Comparison of ENCODE assay signal across 8 cellular contexts in genomic region chr7:158976468-158976848, GRCh38.
DNase-seq lines count a peak whose midpoint lies in the region; ATAC-seq and TF ChIP-seq lines count a peak whose summit lies in the region.

No MANE protein-coding gene starts in this region.

- ATAC-seq in GM21619 (IDR thresholded peaks at IDR 0.05; ENCODE audit: unreplicated experiment) (peak; percentile 48), omental fat pad (ENCODE audit: low FRiP score) (no peak)

- TF ChIP-seq CTCF in DOHH2 (IDR thresholded peaks at IDR 0.05; ENCODE audit: low read depth, low read length, poor library complexity, severe bottlenecking) (no peak), Loucy (conservative IDR thresholded peaks at IDR 0.05; ENCODE audit: low read length) (no peak), dorsolateral prefrontal cortex (IDR thresholded peaks at IDR 0.05 in 54 of 56, conservative IDR thresholded peaks at IDR 0.05 in 2 of 56; ENCODE audit: low read depth in 1 of 56, partially characterized antibody in 56 of 56) (no peak), omental fat pad (IDR thresholded peaks at IDR 0.05) (no peak)

- no peak for DNase-seq in dorsolateral prefrontal cortex
- no peak for DNase-seq in neuronal stem cell (ENCODE audit: low spot score)
- DNase-seq in activated gamma-delta T cell treated with Interleukin-2 at 50 U/mL for 16 hours: no peak
- no peak for DNase-seq in OCI-M2 (lab: John Stamatoyannopoulos, UW; ENCODE audit: unreplicated experiment)
- no peak for DNase-seq in omental fat pad (ENCODE audit: low spot score)

- no peak overlapping the region for H2BK120ac ChIP-seq in neuronal stem cell (ENCODE audit: low read depth, low read length)

- H2BK12ac ChIP-seq in neuronal stem cell (ENCODE audit: low read length): no peak overlapping the region

- H3K18ac ChIP-seq in neuronal stem cell (ENCODE audit: low read length): peak overlapping the region; percentile 1

- H3K4me3 ChIP-seq in DOHH2 (ENCODE audit: low read length) (peak overlapping the region; percentile 71), Loucy (ENCODE audit: low read length, poor library complexity, severe bottlenecking) (peak overlapping the region; percentile 69), dorsolateral prefrontal cortex (peak overlapping the region in 43 of 59 donors; percentile 9 to 60 (median 39)), neuronal stem cell (ENCODE audit: low read length in 2 of 2) (peak overlapping the region in 1 of 2 donors; percentile 32)

- peak overlapping the region; percentile 93 for H2BK5ac ChIP-seq in neuronal stem cell (ENCODE audit: low read length)

- H3K4me1 ChIP-seq in DOHH2 (ENCODE audit: control insufficient read depth, low read length) (peaks cover 28% of the 10 kb centered on the region), Loucy (ENCODE audit: insufficient read depth, low read length, poor library complexity, severe bottlenecking) (peaks cover 18% of the 10 kb centered on the region), neuronal stem cell (ENCODE audit: control insufficient read depth in 2 of 2, insufficient read depth in 1 of 2, low read depth in 1 of 2, low read length in 2 of 2) (peaks cover 0 to 10% of the 10 kb centered on the region in 2 donors)

- H3K27ac ChIP-seq in DOHH2 (ENCODE audit: low read depth, low read length): no peak overlapping the region
- peak overlapping the region in 20 of 59 donors; percentile 7 to 73 (median 46) for H3K27ac ChIP-seq in dorsolateral prefrontal cortex
- H3K27ac ChIP-seq in neuronal stem cell (replicated peaks; ENCODE audit: low read length): peak overlapping the region; percentile 7

- H3K9me3 ChIP-seq in DOHH2 (ENCODE audit: control insufficient read depth, insufficient read depth, low read length) (peaks cover 19% of the 10 kb centered on the region), Loucy (ENCODE audit: insufficient read depth, low read depth, low read length) (peaks cover 8% of the 10 kb centered on the region; the same call in 1 of the 2 replicates), neuronal stem cell (replicated peaks in 1 of 2; ENCODE audit: control insufficient read depth in 2 of 2, insufficient read depth in 1 of 2, low read depth in 1 of 2, low read length in 2 of 2) (peaks cover 7 to 15% of the 10 kb centered on the region in 2 donors)

- WGBS in neuronal stem cell (ENCODE audit: extremely low coverage in 2 of 2, insufficient read length in 2 of 2, insufficient replicate concordance in 1 of 2), 2 donors: no CpG with 5 or more reads among the region's 5 CpGs

- H3K23ac ChIP-seq in neuronal stem cell (ENCODE audit: low read depth, low read length, poor library complexity): no peak overlapping the region

- peak overlapping the region; percentile 80 for H2AFZ ChIP-seq in Loucy (ENCODE audit: low read length)
- peak overlapping the region; percentile 86 for H2AFZ ChIP-seq in neuronal stem cell (ENCODE audit: low read length)

- H2BK15ac ChIP-seq in neuronal stem cell (ENCODE audit: low read length): peak overlapping the region; percentile 88

- H4K20me1 ChIP-seq in DOHH2 (ENCODE audit: control insufficient read depth, insufficient read depth, low read depth, low read length) (no peaks in the 10 kb centered on the region), Loucy (ENCODE audit: insufficient read depth, low read length, poor library complexity, severe bottlenecking) (no peaks in the 10 kb centered on the region)

- H4K91ac ChIP-seq in neuronal stem cell (ENCODE audit: low read depth, low read length, poor library complexity): no peak overlapping the region

- H3K36me3 ChIP-seq in DOHH2 (ENCODE audit: control insufficient read depth, low read length): no peaks in the 10 kb centered on the region
- H3K36me3 ChIP-seq in Loucy (ENCODE audit: insufficient read depth, low read length): no peaks in the 10 kb centered on the region
- H3K36me3 ChIP-seq in neuronal stem cell (replicated peaks in 1 of 2; ENCODE audit: control insufficient read depth in 2 of 2, insufficient read depth in 2 of 2, low read length in 2 of 2): no peaks in the 10 kb centered on the region

- peak overlapping the region; percentile 83 for H3K4me2 ChIP-seq in DOHH2 (ENCODE audit: low read length)
- peak overlapping the region; percentile 81 for H3K4me2 ChIP-seq in Loucy (ENCODE audit: low read depth, low read length, poor library complexity, severe bottlenecking)
- no peak overlapping the region for H3K4me2 ChIP-seq in neuronal stem cell (ENCODE audit: insufficient read depth, low read length, poor library complexity, severe bottlenecking)

- no peaks in the 10 kb centered on the region for H3K9me2 ChIP-seq in DOHH2 (replicated peaks; ENCODE audit: control insufficient read depth, low read length)
- no peaks in the 10 kb centered on the region for H3K9me2 ChIP-seq in Loucy (replicated peaks; ENCODE audit: low read depth, low read length)

- no peak overlapping the region for H3K14ac ChIP-seq in neuronal stem cell (ENCODE audit: low read length)

- H3F3A ChIP-seq in DOHH2 (ENCODE audit: control insufficient read depth, insufficient read depth) (peaks cover 7% of the 10 kb centered on the region), Loucy (ENCODE audit: low read depth) (no peaks in the 10 kb centered on the region)

- H4K8ac ChIP-seq in neuronal stem cell (ENCODE audit: low read depth, low read length): no peak overlapping the region

- H3K9ac ChIP-seq in Loucy (ENCODE audit: low read depth, low read length, poor library complexity, severe bottlenecking): peak overlapping the region; percentile 46
- no peak overlapping the region for H3K9ac ChIP-seq in neuronal stem cell (ENCODE audit: low read depth, low read length, poor library complexity)

- H3K27me3 ChIP-seq in DOHH2 (ENCODE audit: control insufficient read depth, low read length): no peaks in the 10 kb centered on the region
- H3K27me3 ChIP-seq in Loucy (ENCODE audit: insufficient read depth, low read length, poor library complexity, severe bottlenecking): no peaks in the 10 kb centered on the region
- no peaks in the 10 kb centered on the region for H3K27me3 ChIP-seq in dorsolateral prefrontal cortex
- H3K27me3 ChIP-seq in neuronal stem cell (ENCODE audit: control insufficient read depth in 3 of 3, insufficient read depth in 3 of 3, low read depth in 1 of 3, low read length in 3 of 3): no peaks in the 10 kb centered on the region

- H3K79me1 ChIP-seq in neuronal stem cell (ENCODE audit: low read depth, low read length): peaks cover 2% of the 10 kb centered on the region

- H3K79me2 ChIP-seq in DOHH2 (ENCODE audit: control insufficient read depth, low read length): no peaks in the 10 kb centered on the region
- no peaks in the 10 kb centered on the region for H3K79me2 ChIP-seq in Loucy (ENCODE audit: insufficient read depth, low read length)

- intact Hi-C loops in dorsolateral prefrontal cortex (cut with DNase I): loop anchor here (2.0 to 5.0 kb wide), 2 partner anchors 269 to 282 kb away; no protein-coding TSS in a partner anchor

- H2AK5ac ChIP-seq in neuronal stem cell (ENCODE audit: low read depth, low read length): no peak overlapping the region

- H3K4ac ChIP-seq in neuronal stem cell (ENCODE audit: low read length): no peak overlapping the region
